In the genomic region with DNA sequence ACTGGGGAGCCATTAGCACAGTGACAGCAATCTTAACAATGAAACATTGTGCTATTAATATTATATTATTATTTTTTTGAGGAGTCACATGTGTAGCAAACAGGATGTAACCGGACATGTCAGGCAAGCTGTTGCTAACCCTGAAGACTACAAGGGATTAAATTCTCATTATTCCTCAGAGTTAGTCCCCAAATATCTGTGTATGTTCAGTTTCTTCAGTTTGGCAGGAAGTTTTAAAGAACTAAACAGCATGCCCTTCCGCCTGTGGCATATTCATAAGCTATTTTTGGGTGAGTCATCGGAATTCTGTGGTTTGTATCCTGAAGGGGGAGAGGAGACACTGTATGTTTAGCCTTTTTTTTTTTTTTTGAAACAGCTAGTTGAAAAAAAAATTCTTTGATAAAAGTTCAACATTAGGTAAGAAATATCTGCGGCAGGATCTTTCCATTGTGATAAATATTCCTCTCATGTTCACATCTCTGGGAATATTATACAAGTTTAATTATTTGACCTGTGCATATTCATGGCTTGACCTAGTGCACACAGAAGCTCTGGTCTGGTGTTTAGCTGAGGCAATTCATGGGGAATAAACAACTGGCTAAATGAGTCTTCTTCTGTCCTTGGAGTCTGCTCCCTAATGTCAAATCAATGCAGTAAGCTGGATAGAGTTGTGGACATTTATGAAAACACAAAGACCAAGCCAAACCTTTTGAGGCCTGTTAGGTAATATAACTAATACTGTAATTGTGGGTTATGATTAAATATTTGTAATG, we compare ENCODE assay signal across 13 cellular contexts.
DNase-seq lines count a peak whose midpoint lies in the region; ATAC-seq, FAIRE-seq and TF ChIP-seq lines count a peak whose summit lies in the region.
"Had no signal": no experiment of that assay in that cellular context is flagged by ENCODE, and none has a peak within 500 bp of the region (broad histone marks: within the 10 kb centered on the region; RNA-seq: fewer than 3 reads in every experiment).

No MANE protein-coding gene starts in this region.

- H3K36me3 ChIP-seq in bronchial epithelial cell (ENCODE audit: control insufficient read depth, insufficient read depth, low read length) (no peaks in the 10 kb centered on the region), lung (ENCODE audit: control insufficient read depth in 2 of 2, insufficient read depth in 2 of 2, low read length in 2 of 2) (no peaks in the 10 kb centered on the region)
- H3K36me3 ChIP-seq: prostate gland had no signal

- no peaks in the 10 kb centered on the region for H3K9me3 ChIP-seq in lung (ENCODE audit: control insufficient read depth in 2 of 2, insufficient read depth in 1 of 2, low read length in 1 of 2)
- H3K9me3 ChIP-seq: prostate gland had no signal

- no peaks in the 10 kb centered on the region for H3K27me3 Mint-ChIP-seq in stimulated activated memory B cell treated with anti-CD40 and anti-IgM and Interleukin-4, amounts not matched to agents 10 μg/mL and 1 μg/mL and 100 μg/mL, for 72 hours
- H3K27me3 Mint-ChIP-seq: activated CD4-positive, alpha-beta memory T cell treated with anti-CD3 and anti-CD28 coated beads for 36 hours; CD8-positive, alpha-beta memory T cell had no signal

- no peak overlapping the region for H3K4me3 Mint-ChIP-seq in stimulated activated memory B cell treated with anti-CD40 and anti-IgM and Interleukin-4, amounts not matched to agents 10 μg/mL and 1 μg/mL and 100 μg/mL, for 72 hours
- H3K4me3 Mint-ChIP-seq: activated CD4-positive, alpha-beta memory T cell treated with anti-CD3 and anti-CD28 coated beads for 36 hours; CD8-positive, alpha-beta memory T cell had no signal

- no peak overlapping the region for H3K4me3 ChIP-seq in AG10803 (ENCODE audit: low read length)
- H3K4me3 ChIP-seq in bronchial epithelial cell (ENCODE audit: low read depth, low read length), result no peak overlapping the region
- no peak overlapping the region for H3K4me3 ChIP-seq in lung
- H3K4me3 ChIP-seq: prostate gland had no signal

- no peak for TF ChIP-seq CTCF in AG10803 (conservative IDR thresholded peaks at IDR 0.05; ENCODE audit: low read length)
- no peak for TF ChIP-seq CTCF in bronchial epithelial cell (IDR thresholded peaks at IDR 0.05; ENCODE audit: insufficient read depth, low read length, severe bottlenecking)
- TF ChIP-seq CTCF in lung (IDR thresholded peaks at IDR 0.05; ENCODE audit: control extremely low read depth, extremely low read depth), result no peak

- H3K36me3 Mint-ChIP-seq in stimulated activated memory B cell treated with anti-CD40 and anti-IgM and Interleukin-4, amounts not matched to agents 10 μg/mL and 1 μg/mL and 100 μg/mL, for 72 hours, result no peaks in the 10 kb centered on the region
- H3K36me3 Mint-ChIP-seq: activated CD4-positive, alpha-beta memory T cell treated with anti-CD3 and anti-CD28 coated beads for 36 hours; CD8-positive, alpha-beta memory T cell had no signal

- DNase-seq in AG10803 (ENCODE audit: low read depth) (peak; percentile 94), M059J (ENCODE audit: low read depth) (peak; percentile 99), bronchial epithelial cell (ENCODE audit: low read depth) (peak; percentile 94), lung (ENCODE audit: low spot score) (no peak), KG1 (lab: John Stamatoyannopoulos, UW) (no peak), NOMO-1 treated with dmso at 0.1 percent for 144 hours (lab: John Stamatoyannopoulos, UW; ENCODE audit: unreplicated experiment) (no peak)
- DNase-seq in stimulated activated CD4-positive, alpha-beta T cell treated with anti-CD3 and anti-CD28 coated beads, Interleukin-4, amount 100 ng/mL, for 1 hour, result no peak
- DNase-seq: activated CD4-positive, alpha-beta memory T cell treated with anti-CD3 and anti-CD28 coated beads for 36 hours; anterior cingulate cortex; CD8-positive, alpha-beta memory T cell had no signal

- H3K27ac Mint-ChIP-seq in stimulated activated memory B cell treated with anti-CD40 and anti-IgM and Interleukin-4, amounts not matched to agents 10 μg/mL and 1 μg/mL and 100 μg/mL, for 72 hours, result no peak overlapping the region
- H3K27ac Mint-ChIP-seq: activated CD4-positive, alpha-beta memory T cell treated with anti-CD3 and anti-CD28 coated beads for 36 hours; CD8-positive, alpha-beta memory T cell had no signal

- 24 to 31% methylated on average over 4 of the region's 4 CpGs for WGBS in lung, 2 donors

- peaks cover 39% of the 10 kb centered on the region for H3K4me1 Mint-ChIP-seq in stimulated activated memory B cell treated with anti-CD40 and anti-IgM and Interleukin-4, amounts not matched to agents 10 μg/mL and 1 μg/mL and 100 μg/mL, for 72 hours

- no peak overlapping the region for H3K27ac ChIP-seq in lung (ENCODE audit: low read depth in 1 of 2, low read length in 1 of 2)
- H3K27ac ChIP-seq: prostate gland had no signal

- H3K27me3 ChIP-seq in bronchial epithelial cell (ENCODE audit: control insufficient read depth, insufficient read depth, low read length) (no peaks in the 10 kb centered on the region), lung (ENCODE audit: control insufficient read depth, insufficient read depth) (no peaks in the 10 kb centered on the region)

- H3K9me3 Mint-ChIP-seq in stimulated activated memory B cell treated with anti-CD40 and anti-IgM and Interleukin-4, amounts not matched to agents 10 μg/mL and 1 μg/mL and 100 μg/mL, for 72 hours, result no peaks in the 10 kb centered on the region
- H3K9me3 Mint-ChIP-seq: activated CD4-positive, alpha-beta memory T cell treated with anti-CD3 and anti-CD28 coated beads for 36 hours; CD8-positive, alpha-beta memory T cell had no signal

- no peak for FAIRE-seq in bronchial epithelial cell (lab: Jason Lieb, UNC)

- peak; percentile 72 for ATAC-seq in lung (ENCODE audit: insufficient read depth, low FRiP score)
- ATAC-seq in stimulated activated memory B cell treated with anti-CD40 and anti-IgM and Interleukin-4, amounts not matched to agents 10 μg/mL and 1 μg/mL and 100 μg/mL, for 72 hours, result no peak
- ATAC-seq: Panc1 had no signal

- no peaks in the 10 kb centered on the region for H3K4me1 ChIP-seq in lung (ENCODE audit: control insufficient read depth in 2 of 2, insufficient read depth in 2 of 2, low read length in 2 of 2)
- H3K4me1 ChIP-seq: prostate gland had no signal

Comparison
In these comparisons a context has a peak if more than half of its experiments do, and no peak if none do; other contexts are left out.
1. DNase-seq: peak in AG10803 (single experiment), M059J (single experiment) and bronchial epithelial cell (single experiment); none in lung (single experiment), stimulated activated CD4-positive, alpha-beta T cell treated with anti-CD3 and anti-CD28 coated beads, Interleukin-4, amount 100 ng/mL, for 1 hour (single experiment), KG1 (single experiment) and NOMO-1 treated with dmso at 0.1 percent for 144 hours (single experiment).